8 cellular contexts compared by ENCODE assay signal in the genomic region with DNA sequence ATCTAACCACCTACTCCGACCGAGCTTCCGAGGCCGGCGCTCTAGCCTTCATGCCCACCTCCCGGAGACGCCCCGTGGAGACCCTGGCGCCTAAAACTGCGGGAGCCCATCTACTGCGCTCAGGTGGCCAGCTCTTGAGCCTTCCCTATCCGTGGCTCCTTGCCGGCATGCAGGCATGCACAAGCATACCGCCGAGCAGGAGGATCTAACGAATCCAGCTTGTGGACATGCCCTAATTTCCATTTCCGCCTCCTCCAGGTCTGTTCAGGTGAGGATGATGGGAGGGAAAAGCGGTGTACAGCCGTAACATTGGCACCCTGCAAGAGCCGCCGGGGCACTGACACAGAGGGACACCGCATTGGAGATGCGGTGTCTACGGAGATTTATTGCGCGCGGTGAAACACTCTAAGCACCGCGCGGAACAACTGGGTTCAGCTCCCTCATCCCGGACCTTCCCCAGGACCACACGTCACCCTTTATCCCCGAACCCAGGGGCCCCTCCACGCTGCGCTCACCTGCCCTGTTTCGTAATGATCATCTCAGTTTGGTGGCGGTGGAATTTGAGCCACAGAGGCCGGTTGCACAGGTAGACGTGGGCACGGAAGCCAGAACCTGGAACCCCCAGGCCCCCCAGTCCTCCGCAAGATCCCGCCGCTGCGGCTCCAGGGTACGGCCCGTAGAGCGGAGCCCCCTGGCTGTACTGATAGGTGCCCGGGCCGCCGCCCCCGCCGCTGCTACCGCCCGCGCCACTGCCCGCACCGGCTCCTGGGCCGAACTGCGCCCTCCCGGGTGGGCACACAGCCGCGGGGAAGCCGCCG. TPM values are rescaled to one million over a fixed set of nuclear protein-coding genes. Genes with fewer than 3 reads are reported as not detected.
DNase-seq lines count a peak whose midpoint lies in the region; ATAC-seq, FAIRE-seq and TF ChIP-seq lines count a peak whose summit lies in the region.

No MANE protein-coding gene starts in this region.

- DNase-seq in GM10266 (ENCODE audit: extremely low spot score) (peak; percentile 44), kidney tubule cell (ENCODE audit: low spot score) (peak; percentile 37), tibial artery (no peak), frontal cortex (ENCODE audit: low spot score in 2 of 2) (no peak), left lobe of liver (ENCODE audit: low spot score) (no peak), uterus (no peak)
- no peak for DNase-seq in activated naive CD8-positive, alpha-beta T cell treated with anti-CD3 and anti-CD28 coated beads, Interleukin-2, amount 50 U/mL, for 24 hours

- H3K36me3 Mint-ChIP-seq in activated naive CD8-positive, alpha-beta T cell treated with anti-CD3 and anti-CD28 coated beads, Interleukin-2, amount 50 U/mL, for 24 hours (ENCODE audit: low read depth): no peaks in the 10 kb centered on the region

- TF ChIP-seq POLR2A in uterus (IDR thresholded peaks at IDR 0.05): no peak

- H3K27me3 ChIP-seq in tibial artery: peaks cover 2 to 97% of the 10 kb centered on the region in 2 donors
- H3K27me3 ChIP-seq in uterus: peaks cover 0 to 39% of the 10 kb centered on the region in 2 donors

- H3K4me3 ChIP-seq in tibial artery (peak overlapping the region; percentile 31 to 51), uterus (peak overlapping the region in 1 of 2 donors; percentile 22)

- TF ChIP-seq CTCF in GM10266 (IDR thresholded peaks at IDR 0.05; ENCODE audit: control insufficient read depth, insufficient read depth, low read depth, missing control alignments) (peak; percentile 57), tibial artery (IDR thresholded peaks at IDR 0.05) (no peak), uterus (IDR thresholded peaks at IDR 0.05) (no peak)

- no peaks in the 10 kb centered on the region for H3K9me3 Mint-ChIP-seq in activated naive CD8-positive, alpha-beta T cell treated with anti-CD3 and anti-CD28 coated beads, Interleukin-2, amount 50 U/mL, for 24 hours

- H3K27ac Mint-ChIP-seq in activated naive CD8-positive, alpha-beta T cell treated with anti-CD3 and anti-CD28 coated beads, Interleukin-2, amount 50 U/mL, for 24 hours: peak overlapping the region; percentile 46

- peaks cover 54% of the 10 kb centered on the region for H3K27me3 Mint-ChIP-seq in activated naive CD8-positive, alpha-beta T cell treated with anti-CD3 and anti-CD28 coated beads, Interleukin-2, amount 50 U/mL, for 24 hours

- H3K4me1 Mint-ChIP-seq in activated naive CD8-positive, alpha-beta T cell treated with anti-CD3 and anti-CD28 coated beads, Interleukin-2, amount 50 U/mL, for 24 hours: peaks cover 38% of the 10 kb centered on the region

- no peak for FAIRE-seq in frontal cortex (lab: Jason Lieb, UNC)

- H3K36me3 ChIP-seq in tibial artery (no peaks in the 10 kb centered on the region), uterus (no peaks in the 10 kb centered on the region)

- H3K4me1 ChIP-seq in tibial artery (peaks cover 0 to 36% (median 31%) of the 10 kb centered on the region in 4 donors), uterus (peaks cover 0 to 17% of the 10 kb centered on the region in 2 donors)

- ATAC-seq in HG03196 (IDR thresholded peaks at IDR 0.05; ENCODE audit: unreplicated experiment) (peak; percentile 2), left lobe of liver (no peak)
- no peak for ATAC-seq in activated naive CD8-positive, alpha-beta T cell treated with anti-CD3 and anti-CD28 coated beads, Interleukin-2, amount 50 U/mL, for 24 hours

- peak overlapping the region; percentile 79 for H3K4me3 Mint-ChIP-seq in activated naive CD8-positive, alpha-beta T cell treated with anti-CD3 and anti-CD28 coated beads, Interleukin-2, amount 50 U/mL, for 24 hours

- no peak overlapping the region for H3K27ac ChIP-seq in tibial artery
- H3K27ac ChIP-seq in uterus: no peak overlapping the region

- intact Hi-C loops in tibial artery (cut with DNase I; ENCODE audit: low total_unique reads): no loop called here
- intact Hi-C loops in uterus (cut with DNase I; ENCODE audit: low total_unique reads): no loop called here

- H3K9me3 ChIP-seq in tibial artery (no peaks in the 10 kb centered on the region), uterus (no peaks in the 10 kb centered on the region)

RNA-seq across cellular contexts. Expression of a gene that starts 1.0 kb away (rescaled TPM):
- 6.9 TPM for total RNA-seq in frontal cortex
- total RNA-seq in left lobe of liver: 0.08 TPM
- under 1 TPM in 2 of 4 donors, not detected in 2; 0.62 to 0.82 TPM for total RNA-seq in uterus

Comparison
In these comparisons a context has a peak if more than half of its experiments do, and no peak if none do; other contexts are left out.
1. DNase-seq: peak in GM10266 (single experiment) and kidney tubule cell (single experiment); none in activated naive CD8-positive, alpha-beta T cell treated with anti-CD3 and anti-CD28 coated beads, Interleukin-2, amount 50 U/mL, for 24 hours (single experiment), tibial artery (0 of 2), frontal cortex (0 of 2), left lobe of liver (single experiment) and uterus (0 of 2).